ENCODE assay signal across 8 cellular contexts in the genomic region with DNA sequence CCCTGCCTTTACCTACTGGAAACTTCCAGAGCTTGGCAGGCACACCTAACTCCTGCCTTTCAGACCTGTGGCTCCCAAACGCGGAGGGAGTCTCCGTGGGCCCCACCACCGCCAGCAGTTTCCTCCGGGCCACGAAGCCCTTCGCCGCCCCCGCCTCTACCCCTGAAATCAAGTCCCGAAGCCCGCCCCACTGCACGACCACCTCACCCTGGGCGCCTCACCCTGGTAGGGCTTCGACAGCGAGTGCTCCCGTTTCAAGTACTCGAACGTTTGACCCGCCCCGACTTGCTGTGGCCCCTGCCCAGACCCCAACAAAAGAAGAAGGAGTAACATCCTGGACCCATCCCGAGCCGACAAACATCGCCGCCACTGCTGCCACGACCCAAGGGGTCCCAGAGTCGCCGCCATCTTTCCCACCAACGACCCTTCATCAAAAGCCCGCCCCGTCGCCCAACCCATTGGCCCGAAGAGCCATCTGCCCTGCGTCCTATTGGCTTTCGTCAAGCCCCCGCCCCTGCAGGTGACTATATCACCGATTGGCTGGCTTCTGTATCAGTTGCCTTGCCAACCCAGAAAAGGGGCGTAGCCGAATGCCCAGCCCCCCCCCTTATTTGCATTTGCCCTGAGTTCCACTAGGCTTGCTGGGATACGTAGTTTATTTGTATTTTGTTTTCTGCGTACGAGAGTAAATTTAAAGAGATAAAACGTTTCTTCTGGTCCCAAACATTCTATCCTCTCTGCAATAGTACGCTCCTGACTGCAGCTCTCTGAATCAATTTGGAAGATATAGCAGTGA. TPM values are rescaled to one million over a fixed set of nuclear protein-coding genes. Genes with fewer than 3 reads are reported as not detected.
DNase-seq lines count a peak whose midpoint lies in the region; ATAC-seq and TF ChIP-seq lines count a peak whose summit lies in the region.

A gene with protein sequence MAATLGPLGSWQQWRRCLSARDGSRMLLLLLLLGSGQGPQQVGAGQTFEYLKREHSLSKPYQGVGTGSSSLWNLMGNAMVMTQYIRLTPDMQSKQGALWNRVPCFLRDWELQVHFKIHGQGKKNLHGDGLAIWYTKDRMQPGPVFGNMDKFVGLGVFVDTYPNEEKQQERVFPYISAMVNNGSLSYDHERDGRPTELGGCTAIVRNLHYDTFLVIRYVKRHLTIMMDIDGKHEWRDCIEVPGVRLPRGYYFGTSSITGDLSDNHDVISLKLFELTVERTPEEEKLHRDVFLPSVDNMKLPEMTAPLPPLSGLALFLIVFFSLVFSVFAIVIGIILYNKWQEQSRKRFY (minus strand): TSS at position 432 of the 796 bp plus-strand sequence. CDS start 24 bp downstream, at position 408.

- TF ChIP-seq CTCF in left lung (IDR thresholded peaks at IDR 0.05) = no peak

- peak within 1 kb of the TSS; percentile 94 for H3K4me3 Mint-ChIP-seq in dendritic cell treated with granulocyte-macrophage colony-stimulating factor and Interleukin-4, amounts not matched to agents 40 ng/mL and 50 ng/mL, for 4 days

- peaks cover 32 to 48% (median 41%) of the 10 kb centered on the region in 10 experiments for H3K4me1 ChIP-seq in BLaER1 treated with 17β-estradiol and CSF1 and Interleukin-3, amounts not matched to agents 10 nM and 100 nM
- peaks cover 22 to 38% of the 10 kb centered on the region in 2 donors for H3K4me1 ChIP-seq in left lung

- no peaks in the 10 kb centered on the region for H3K9me3 Mint-ChIP-seq in dendritic cell treated with granulocyte-macrophage colony-stimulating factor and Interleukin-4, amounts not matched to agents 40 ng/mL and 50 ng/mL, for 4 days

- no peaks in the 10 kb centered on the region for H3K27me3 ChIP-seq in BLaER1 treated with 17β-estradiol and CSF1 and Interleukin-3, amounts not matched to agents 10 nM and 100 nM
- H3K27me3 ChIP-seq in left lung = no peaks in the 10 kb centered on the region

- H3K36me3 Mint-ChIP-seq in dendritic cell treated with granulocyte-macrophage colony-stimulating factor and Interleukin-4, amounts not matched to agents 40 ng/mL and 50 ng/mL, for 4 days (ENCODE audit: low read depth) = peaks cover 34% of the 10 kb centered on the region

- H3K9me3 ChIP-seq in BLaER1 treated with 17β-estradiol and CSF1 and Interleukin-3, amounts not matched to agents 10 nM and 100 nM (replicated peaks in 1 of 11) = no peaks in the 10 kb centered on the region
- H3K9me3 ChIP-seq in left lung = no peaks in the 10 kb centered on the region

- peak within 1 kb of the TSS; percentile 44 to 85 (median 76) for H3K27ac ChIP-seq in BLaER1 treated with 17β-estradiol and CSF1 and Interleukin-3, amounts not matched to agents 10 nM and 100 nM
- H3K27ac ChIP-seq in left lung = peak within 1 kb of the TSS; percentile 71 to 75

- H4K20me1 ChIP-seq in BLaER1 treated with 17β-estradiol and CSF1 and Interleukin-3, amounts not matched to agents 10 nM and 100 nM = no peaks in the 10 kb centered on the region; a peak in 1 of 22 replicates

- H3K4me1 Mint-ChIP-seq in dendritic cell treated with granulocyte-macrophage colony-stimulating factor and Interleukin-4, amounts not matched to agents 40 ng/mL and 50 ng/mL, for 4 days (ENCODE audit: low read depth) = peaks cover 24% of the 10 kb centered on the region

- H3K9ac ChIP-seq in BLaER1 treated with 17β-estradiol and CSF1 and Interleukin-3, amounts not matched to agents 10 nM and 100 nM = peak within 1 kb of the TSS; percentile 76 to 88 (median 84)

- peaks cover 14 to 29% (median 23%) of the 10 kb centered on the region in 11 experiments; a peak in 21 of 22 replicates for H3K36me3 ChIP-seq in BLaER1 treated with 17β-estradiol and CSF1 and Interleukin-3, amounts not matched to agents 10 nM and 100 nM
- peaks cover 0 to 6% of the 10 kb centered on the region in 2 donors for H3K36me3 ChIP-seq in left lung

- peak; percentile 99 for ATAC-seq in GM19351 (IDR thresholded peaks at IDR 0.05; ENCODE audit: unreplicated experiment)
- peak; percentile 99 for ATAC-seq in HG03521 (IDR thresholded peaks at IDR 0.05; ENCODE audit: unreplicated experiment)
- ATAC-seq in left lung = peak; percentile 99

- peak within 1 kb of the TSS; percentile 78 to 92 (median 82) for H3K4me3 ChIP-seq in BLaER1 treated with 17β-estradiol and CSF1 and Interleukin-3, amounts not matched to agents 10 nM and 100 nM
- peak within 1 kb of the TSS; percentile 66 to 90 for H3K4me3 ChIP-seq in left lung

- DNase-seq in NCI-H748 (lab: John Stamatoyannopoulos, UW; ENCODE audit: unreplicated experiment) (peak; percentile 95), left lung (peak; percentile 96 to 98)
- DNase-seq in activated CD4-positive, alpha-beta T cell treated with anti-CD3 and anti-CD28 coated beads, Interleukin-2, amount 50 U/mL, for 24 hours (ENCODE audit: low read depth in 1 of 2, low spot score in 1 of 2) = peak; percentile 82 to 97
- peak; percentile 85 to 91 for DNase-seq in stimulated activated CD4-positive, alpha-beta T cell treated with anti-CD3 and anti-CD28 coated beads, Interleukin-2, amount 100 ng/mL, for 48 hours

- H3K4me2 ChIP-seq in BLaER1 treated with 17β-estradiol and CSF1 and Interleukin-3, amounts not matched to agents 10 nM and 100 nM = peak within 1 kb of the TSS; percentile 83 to 98 (median 92)

- H3K27ac Mint-ChIP-seq in dendritic cell treated with granulocyte-macrophage colony-stimulating factor and Interleukin-4, amounts not matched to agents 40 ng/mL and 50 ng/mL, for 4 days = peak within 1 kb of the TSS; percentile 91

- H3K27me3 Mint-ChIP-seq in dendritic cell treated with granulocyte-macrophage colony-stimulating factor and Interleukin-4, amounts not matched to agents 40 ng/mL and 50 ng/mL, for 4 days = no peaks in the 10 kb centered on the region

- intact Hi-C loops in dendritic cell treated with granulocyte-macrophage colony-stimulating factor and Interleukin-4, amounts not matched to agents 40 ng/mL and 50 ng/mL, for 4 days (cut with micrococcal nuclease) = loop anchor here (1.0 kb wide), 2 partner anchors 20 to 103 kb away; a partner anchor contains a TSS
- intact Hi-C loops in left lung (cut with DNase I) = no loop called here

RNA-seq across cellular contexts. Expression of the gene that starts here (rescaled TPM):
- 10 to 100 TPM; 18.4 to 23.2 TPM for total RNA-seq in left lung

Comparison
In these comparisons a context has a peak if more than half of its experiments do, and no peak if none do; other contexts are left out.
1. Peak in every context shown above with its lines: DNase-seq, ATAC-seq, H3K4me3 ChIP-seq and H3K27ac ChIP-seq.